13 cellular contexts compared by ENCODE assay signal in the genomic region with DNA sequence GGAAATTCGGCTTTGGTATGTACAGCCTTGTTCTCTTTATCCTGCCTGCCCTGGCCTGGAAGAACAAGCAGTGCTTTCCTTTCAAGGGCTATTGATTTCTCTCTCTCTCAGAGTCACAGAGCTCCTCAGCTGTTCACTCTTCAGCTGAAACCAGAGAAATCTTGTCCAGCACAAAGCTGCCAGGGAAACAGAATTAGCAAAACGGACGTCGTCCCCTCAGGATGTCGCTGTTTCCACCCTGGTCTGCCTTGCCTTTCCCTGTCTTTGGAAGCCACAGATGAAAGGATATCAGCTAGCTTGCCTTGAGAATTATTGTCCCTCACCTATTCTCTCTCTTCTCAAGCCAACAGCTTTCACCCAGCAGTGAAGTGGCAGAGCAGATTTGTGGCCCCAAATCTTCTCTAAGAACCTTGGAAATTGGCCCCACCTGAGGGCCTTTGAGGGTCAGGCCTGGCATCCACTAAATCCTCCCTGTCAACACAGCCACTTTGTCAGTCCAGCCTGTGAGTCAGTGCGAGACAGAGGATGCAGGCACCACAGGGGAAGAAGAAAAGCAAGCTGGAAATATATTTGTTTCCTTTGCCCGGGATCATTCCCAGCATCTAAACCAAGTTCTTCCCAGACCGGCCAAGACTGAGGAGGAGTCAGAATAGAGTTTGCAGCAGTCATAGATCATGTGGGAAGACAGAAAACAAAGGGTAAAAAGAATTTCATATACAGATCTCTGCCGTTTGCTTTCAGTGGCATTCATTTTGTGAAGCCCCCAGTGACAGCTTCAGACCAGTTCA.
A peak's percentile ranks its signal among the peaks of the same experiment; 100 is the strongest.
DNase-seq lines count a peak whose midpoint lies in the region; ATAC-seq and TF ChIP-seq lines count a peak whose summit lies in the region.
"Had no signal": no experiment of that assay in that cellular context is flagged by ENCODE, and none has a peak within 500 bp of the region (broad histone marks: within the 10 kb centered on the region; RNA-seq: fewer than 3 reads in every experiment).

No MANE protein-coding gene starts in this region.

- TF ChIP-seq POLR2A in esophagus squamous epithelium (IDR thresholded peaks at IDR 0.05): no peak

- no peak overlapping the region for H3K27ac ChIP-seq in PC-3 (ENCODE audit: low read length)
- H3K27ac ChIP-seq in esophagus squamous epithelium: peak overlapping the region in 3 of 4 donors; percentile 38 to 83 (median 58)

- no peaks in the 10 kb centered on the region for H3K9me3 ChIP-seq in PC-3 (ENCODE audit: low read length)
- H3K9me3 ChIP-seq in esophagus squamous epithelium: no peaks in the 10 kb centered on the region
- H3K9me3 ChIP-seq: heart left ventricle had no signal

- CTCF ChIA-PET in PC-3 (lab: Charles Lee): no interaction called here

- no peaks in the 10 kb centered on the region for H3K79me2 ChIP-seq in PC-3 (ENCODE audit: low read length)

- H3K9me3 Mint-ChIP-seq in osteocyte (ENCODE audit: unreplicated experiment): no peaks in the 10 kb centered on the region
- no peaks in the 10 kb centered on the region for H3K9me3 Mint-ChIP-seq in activated naive CD4-positive, alpha-beta T cell treated with anti-CD3 and anti-CD28 coated beads, Interleukin-2, amount 50 U/mL, for 72 hours
- H3K9me3 Mint-ChIP-seq: T-helper 1 cell treated with Interleukin-12 subunit alpha and Interleukin-12 subunit beta and Interleukin-4 antibody, amounts not matched to agents 30 μg/mL and 1 μg/mL, for 36 hours had no signal

- no peak overlapping the region for H3K4me2 ChIP-seq in PC-3 (ENCODE audit: low read length)

- H3K27me3 ChIP-seq in PC-3 (ENCODE audit: low read length) (no peaks in the 10 kb centered on the region), esophagus squamous epithelium (no peaks in the 10 kb centered on the region)
- H3K27me3 ChIP-seq: heart left ventricle had no signal

- no peaks in the 10 kb centered on the region for H3K9me2 ChIP-seq in PC-3 (replicated peaks; ENCODE audit: low read length)

- ATAC-seq in PC-3: peak; percentile 70
- no peak for ATAC-seq in activated naive CD4-positive, alpha-beta T cell treated with anti-CD3 and anti-CD28 coated beads, Interleukin-2, amount 50 U/mL, for 72 hours
- ATAC-seq in GM18907 (IDR thresholded peaks at IDR 0.05; ENCODE audit: unreplicated experiment): no peak
- ATAC-seq: heart left ventricle had no signal

- peaks cover 19% of the 10 kb centered on the region for H3K4me1 ChIP-seq in PC-3 (ENCODE audit: insufficient read depth, low read length)
- H3K4me1 ChIP-seq in esophagus squamous epithelium: peaks cover 0 to 43% (median 8%) of the 10 kb centered on the region in 3 donors

- no peaks in the 10 kb centered on the region for H3K27me3 Mint-ChIP-seq in osteocyte (ENCODE audit: unreplicated experiment)

- no peak overlapping the region for H3K4me3 Mint-ChIP-seq in osteocyte (ENCODE audit: unreplicated experiment)
- H3K4me3 Mint-ChIP-seq: B cell; T-helper 1 cell treated with Interleukin-12 subunit alpha and Interleukin-12 subunit beta and Interleukin-4 antibody, amounts not matched to agents 30 μg/mL and 1 μg/mL, for 36 hours had no signal

- H2AFZ ChIP-seq in PC-3 (ENCODE audit: low read length): no peak overlapping the region

- TF ChIP-seq CTCF in PC-3 (conservative IDR thresholded peaks at IDR 0.05; ENCODE audit: low read depth, low read length) (no peak), esophagus squamous epithelium (IDR thresholded peaks at IDR 0.05) (no peak), osteocyte (IDR thresholded peaks at IDR 0.05) (no peak)

- BruUV-seq in PC-3 (replicated peaks; lab: Mats Ljungman, UMichigan): no TSS peak

- no peaks in the 10 kb centered on the region for H3F3A ChIP-seq in PC-3 (ENCODE audit: low read length, unreplicated experiment)

- H3K27ac Mint-ChIP-seq in osteocyte (ENCODE audit: unreplicated experiment): peak overlapping the region; percentile 56
- no peak overlapping the region for H3K27ac Mint-ChIP-seq in activated naive CD4-positive, alpha-beta T cell treated with anti-CD3 and anti-CD28 coated beads, Interleukin-2, amount 50 U/mL, for 72 hours
- H3K27ac Mint-ChIP-seq: B cell; T-helper 1 cell treated with Interleukin-12 subunit alpha and Interleukin-12 subunit beta and Interleukin-4 antibody, amounts not matched to agents 30 μg/mL and 1 μg/mL, for 36 hours had no signal

- WGBS in esophagus squamous epithelium, 2 donors: 70 to 77% methylated on average over 8 of the region's 9 CpGs

- peaks cover 5% of the 10 kb centered on the region for H3K4me1 Mint-ChIP-seq in osteocyte (ENCODE audit: unreplicated experiment)
- H3K4me1 Mint-ChIP-seq: B cell had no signal

- no peaks in the 10 kb centered on the region for H4K20me1 ChIP-seq in PC-3 (ENCODE audit: low read length)

- H3K4me3 ChIP-seq in PC-3 (ENCODE audit: low read length): no peak overlapping the region
- H3K4me3 ChIP-seq in esophagus squamous epithelium: no peak overlapping the region
- H3K4me3 ChIP-seq: heart left ventricle had no signal

- POLR2A ChIA-PET in PC-3 (lab: Charles Lee; ENCODE audit: unreplicated experiment): interaction anchor here (0.6 kb wide), 1 partner anchor 10 kb away, joined by 3 read pairs; no protein-coding TSS in a partner anchor

- no peaks in the 10 kb centered on the region for H3K36me3 Mint-ChIP-seq in osteocyte (ENCODE audit: unreplicated experiment)
- H3K36me3 Mint-ChIP-seq in activated naive CD4-positive, alpha-beta T cell treated with anti-CD3 and anti-CD28 coated beads, Interleukin-2, amount 50 U/mL, for 72 hours: no peaks in the 10 kb centered on the region

- intact Hi-C loops in PC-3 (cut with micrococcal nuclease) (no loop called here), esophagus squamous epithelium (cut with DNase I) (no loop called here)

- H3K36me3 ChIP-seq in PC-3 (ENCODE audit: low read depth, low read length) (no peaks in the 10 kb centered on the region), esophagus squamous epithelium (no peaks in the 10 kb centered on the region)
- H3K36me3 ChIP-seq: heart left ventricle had no signal

- no peak overlapping the region for H3K9ac ChIP-seq in PC-3 (ENCODE audit: low read length)

- DNase-seq in C1 segment of cervical spinal cord (lab: John Stamatoyannopoulos, UW) (peak in 11 of 14 donors; percentile 0 to 50 (median 44)), PC-3 (peak; percentile 54), esophagus squamous epithelium (lab: John Stamatoyannopoulos, UW) (no peak), osteocyte (ENCODE audit: extremely low spot score, unreplicated experiment) (no peak), SIG-M5 (lab: John Stamatoyannopoulos, UW) (no peak), OCI-M2 (lab: John Stamatoyannopoulos, UW; ENCODE audit: unreplicated experiment) (no peak)
- no peak for DNase-seq in activated naive CD4-positive, alpha-beta T cell treated with anti-CD3 and anti-CD28 coated beads, Interleukin-2, amount 50 U/mL, for 72 hours (ENCODE audit: low spot score in 2 of 2)
- DNase-seq: central memory CD4-positive, alpha-beta T cell; heart left ventricle; stimulated activated CD4-positive, alpha-beta T cell treated with anti-CD3 and anti-CD28 coated beads, Interleukin-2, amount 100 ng/mL, for 24 hours had no signal

Comparison
In these comparisons a context has a peak if more than half of its experiments do, and no peak if none do; other contexts are left out.
1. DNase-seq: peak in C1 segment of cervical spinal cord (11 of 14) and PC-3 (single experiment); none in esophagus squamous epithelium (single experiment), osteocyte (single experiment), activated naive CD4-positive, alpha-beta T cell treated with anti-CD3 and anti-CD28 coated beads, Interleukin-2, amount 50 U/mL, for 72 hours (0 of 2), SIG-M5 (single experiment) and OCI-M2 (single experiment).